ENCODE assay signal across 1 cellular context in the genomic region with DNA sequence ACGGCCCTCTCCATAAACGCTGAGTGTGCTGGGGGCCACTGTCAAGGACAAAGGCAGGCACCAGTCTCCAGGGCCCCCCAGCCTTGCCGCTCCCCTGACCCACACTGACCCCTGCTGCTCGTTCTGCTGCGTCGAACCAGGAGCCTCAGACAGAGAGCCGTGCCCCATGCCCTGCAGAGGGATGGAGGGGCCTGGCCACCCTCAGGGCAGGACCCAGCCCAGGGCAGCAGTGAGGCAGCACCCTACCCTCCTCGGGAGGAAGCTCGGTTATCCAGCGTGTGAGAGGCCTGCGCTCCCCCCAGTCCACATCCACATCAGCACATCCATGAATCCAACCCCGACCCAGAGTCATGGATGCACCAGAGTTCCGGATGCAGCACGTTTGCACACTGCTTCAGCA.
TF ChIP-seq lines count a peak whose summit lies in the region.

No MANE protein-coding gene starts in this region.

TF ChIP-seq in GM23338, 12 proteins besides CTCF, POLR2A, EP300 and RAD21:
- TF ChIP-seq REST (IDR thresholded peaks at IDR 0.05; ENCODE audit: unreplicated experiment) (no peak), CREB1 (CRISPR knock-in tag; IDR thresholded peaks at IDR 0.05; ENCODE audit: low read depth) (no peak), ZNF331 (CRISPR knock-in tag; IDR thresholded peaks at IDR 0.05; ENCODE audit: low read depth) (no peak), POLR2AphosphoS5 (IDR thresholded peaks at IDR 0.05; ENCODE audit: low read depth) (no peak)
